ENCODE assay signal across 25 cellular contexts in the genomic region with DNA sequence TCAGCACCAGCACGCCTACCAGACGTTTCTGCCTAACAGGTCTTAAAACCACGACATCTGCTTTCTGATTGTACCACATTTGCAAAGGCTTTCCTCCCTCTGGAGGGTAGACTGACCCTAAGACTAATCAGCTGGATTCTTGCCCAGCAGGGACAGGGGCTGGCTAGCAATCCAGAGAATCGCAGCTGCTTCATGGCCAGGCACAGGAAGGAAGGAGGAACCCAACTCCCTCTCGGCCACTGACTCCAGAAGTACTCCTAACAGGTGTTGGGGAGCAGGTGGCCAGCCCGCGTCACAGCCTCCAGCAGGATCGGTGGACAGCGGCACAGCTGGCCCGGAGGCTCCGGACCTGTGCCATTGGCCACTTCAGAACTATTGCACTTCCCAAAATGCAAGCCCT.
A peak's percentile ranks its signal among the peaks of the same experiment; 100 is the strongest.
DNase-seq lines count a peak whose midpoint lies in the region; ATAC-seq and TF ChIP-seq lines count a peak whose summit lies in the region.
"Had no signal": no experiment of that assay in that cellular context is flagged by ENCODE, and none has a peak within 500 bp of the region (broad histone marks: within the 10 kb centered on the region; RNA-seq: fewer than 3 reads in every experiment).

No MANE protein-coding gene starts in this region.

- no peak for TF ChIP-seq CTCF in glutamatergic neuron (IDR thresholded peaks at IDR 0.05; ENCODE audit: partially characterized antibody, unreplicated experiment)

- no peaks in the 10 kb centered on the region for H3K36me3 Mint-ChIP-seq in glutamatergic neuron (ENCODE audit: unreplicated experiment)
- no peaks in the 10 kb centered on the region for H3K36me3 Mint-ChIP-seq in stimulated activated effector memory CD8-positive, alpha-beta T cell treated with anti-CD3 and anti-CD28 coated beads, Interleukin-12 subunit alpha, Interleukin-12 subunit beta, amount 100 ng/mL, for 72 hours

- ATAC-seq in stimulated activated effector memory CD8-positive, alpha-beta T cell treated with anti-CD3 and anti-CD28 coated beads, Interleukin-12 subunit alpha, Interleukin-12 subunit beta, amount 100 ng/mL, for 72 hours: no peak
- ATAC-seq: activated CD8-positive, alpha-beta T cell treated with anti-CD3 and anti-CD28 coated beads for 36 hours; activated naive CD8-positive, alpha-beta T cell treated with anti-CD3 and anti-CD28 coated beads, Interleukin-2, amount 50 U/mL, for 24 hours; GM12878; mucosa of descending colon; right cardiac atrium; T-helper 17 cell had no signal

- H3K27ac Mint-ChIP-seq in glutamatergic neuron (ENCODE audit: unreplicated experiment): peak overlapping the region; percentile 45
- no peak overlapping the region for H3K27ac Mint-ChIP-seq in stimulated activated effector memory CD8-positive, alpha-beta T cell treated with anti-CD3 and anti-CD28 coated beads, Interleukin-12 subunit alpha, Interleukin-12 subunit beta, amount 100 ng/mL, for 72 hours
- H3K27ac Mint-ChIP-seq: activated CD8-positive, alpha-beta T cell treated with anti-CD3 and anti-CD28 coated beads for 36 hours; activated naive CD8-positive, alpha-beta T cell treated with anti-CD3 and anti-CD28 coated beads, Interleukin-2, amount 50 U/mL, for 24 hours; T-helper 17 cell had no signal

- peak; percentile 56 for DNase-seq in COLO668 (lab: John Stamatoyannopoulos, UW; ENCODE audit: unreplicated experiment)
- peak; percentile 92 for DNase-seq in DMS79 treated with DMSO at 0.1 percent for 48 hours (lab: John Stamatoyannopoulos, UW)
- DNase-seq in NCI-H510A treated with DMSO at 0.1 percent for 48 hours (lab: John Stamatoyannopoulos, UW): peak; percentile 31
- peak; percentile 57 for DNase-seq in glutamatergic neuron
- DNase-seq in iPS-NIHi7 (ENCODE audit: extremely low spot score): no peak
- DNase-seq in SW 1271 (lab: John Stamatoyannopoulos, UW): no peak
- DNase-seq in activated naive CD4-positive, alpha-beta T cell (lab: John Stamatoyannopoulos, UW): no peak
- no peak for DNase-seq in stimulated activated effector memory CD8-positive, alpha-beta T cell treated with anti-CD3 and anti-CD28 coated beads, Interleukin-12 subunit alpha, Interleukin-12 subunit beta, amount 100 ng/mL, for 72 hours (ENCODE audit: low spot score in 2 of 2)
- DNase-seq: activated CD8-positive, alpha-beta T cell treated with anti-CD3 and anti-CD28 coated beads for 36 hours; activated gamma-delta T cell; activated naive CD8-positive, alpha-beta T cell treated with anti-CD3 and anti-CD28 coated beads, Interleukin-2, amount 50 U/mL, for 24 hours; activated T-cell treated with anti-CD3 and anti-CD28 coated beads for 4 hours; C1 segment of cervical spinal cord; caudate nucleus; dermis blood vessel endothelial cell; EL; esophagus squamous epithelium; GOT3; MM.1S; mucosa of descending colon; NCI-H446; spleen; T-helper 17 cell had no signal

- peaks cover 3% of the 10 kb centered on the region for H3K27me3 Mint-ChIP-seq in glutamatergic neuron (ENCODE audit: unreplicated experiment)

- H3K4me3 Mint-ChIP-seq in glutamatergic neuron (ENCODE audit: unreplicated experiment): no peak overlapping the region
- H3K4me3 Mint-ChIP-seq in stimulated activated effector memory CD8-positive, alpha-beta T cell treated with anti-CD3 and anti-CD28 coated beads, Interleukin-12 subunit alpha, Interleukin-12 subunit beta, amount 100 ng/mL, for 72 hours: no peak overlapping the region
- H3K4me3 Mint-ChIP-seq: activated CD8-positive, alpha-beta T cell treated with anti-CD3 and anti-CD28 coated beads for 36 hours; activated naive CD8-positive, alpha-beta T cell treated with anti-CD3 and anti-CD28 coated beads, Interleukin-2, amount 50 U/mL, for 24 hours; T-helper 17 cell had no signal

- peaks cover 14% of the 10 kb centered on the region for H3K4me1 Mint-ChIP-seq in glutamatergic neuron (ENCODE audit: low read depth, unreplicated experiment)
- no peaks in the 10 kb centered on the region for H3K4me1 Mint-ChIP-seq in stimulated activated effector memory CD8-positive, alpha-beta T cell treated with anti-CD3 and anti-CD28 coated beads, Interleukin-12 subunit alpha, Interleukin-12 subunit beta, amount 100 ng/mL, for 72 hours
- H3K4me1 Mint-ChIP-seq: activated naive CD8-positive, alpha-beta T cell treated with anti-CD3 and anti-CD28 coated beads, Interleukin-2, amount 50 U/mL, for 24 hours; T-helper 17 cell had no signal

- peaks cover 8% of the 10 kb centered on the region for H3K9me3 Mint-ChIP-seq in glutamatergic neuron (ENCODE audit: unreplicated experiment)
- no peaks in the 10 kb centered on the region for H3K9me3 Mint-ChIP-seq in stimulated activated effector memory CD8-positive, alpha-beta T cell treated with anti-CD3 and anti-CD28 coated beads, Interleukin-12 subunit alpha, Interleukin-12 subunit beta, amount 100 ng/mL, for 72 hours
- H3K9me3 Mint-ChIP-seq: activated CD8-positive, alpha-beta T cell treated with anti-CD3 and anti-CD28 coated beads for 36 hours; activated naive CD8-positive, alpha-beta T cell treated with anti-CD3 and anti-CD28 coated beads, Interleukin-2, amount 50 U/mL, for 24 hours had no signal

Comparison
In these comparisons a context has a peak if more than half of its experiments do, and no peak if none do; other contexts are left out.
1. DNase-seq: peak in COLO668 (single experiment), DMS79 treated with DMSO at 0.1 percent for 48 hours (single experiment), NCI-H510A treated with DMSO at 0.1 percent for 48 hours (single experiment) and glutamatergic neuron (single experiment); none in iPS-NIHi7 (single experiment), SW 1271 (0 of 2), activated naive CD4-positive, alpha-beta T cell (0 of 4) and stimulated activated effector memory CD8-positive, alpha-beta T cell treated with anti-CD3 and anti-CD28 coated beads, Interleukin-12 subunit alpha, Interleukin-12 subunit beta, amount 100 ng/mL, for 72 hours (0 of 2).